Comparison of ENCODE assay signal across 8 cellular contexts in the genomic region with DNA sequence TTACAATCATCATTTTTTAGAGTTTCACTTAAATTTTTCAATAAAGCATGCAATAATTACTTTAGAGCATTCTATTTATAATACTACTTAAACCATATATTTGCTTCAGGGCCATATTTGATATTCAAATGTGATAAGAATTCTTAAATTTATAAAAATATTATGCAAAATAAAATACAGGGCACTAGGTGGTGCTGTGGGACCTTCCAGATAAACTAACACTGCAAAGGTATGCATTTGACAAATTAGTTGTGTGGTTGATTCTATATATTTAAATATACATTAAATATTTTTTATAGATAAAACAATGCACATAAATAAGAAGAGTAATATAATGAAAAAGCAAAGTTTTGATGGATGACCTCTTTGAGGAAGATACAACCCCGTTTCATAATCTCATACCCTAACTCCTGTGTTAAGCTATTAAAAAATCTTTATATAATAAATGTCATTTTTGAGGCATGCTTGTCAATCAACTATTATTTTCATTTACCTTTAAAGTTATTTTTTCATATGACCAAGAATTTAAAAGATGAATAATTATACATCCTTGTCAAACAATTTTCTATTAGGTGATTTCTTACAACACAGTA.
DNase-seq lines count a peak whose midpoint lies in the region; FAIRE-seq and TF ChIP-seq lines count a peak whose summit lies in the region.

No MANE protein-coding gene starts in this region.

- no peaks in the 10 kb centered on the region for H3K9me2 ChIP-seq in Loucy (replicated peaks; ENCODE audit: low read depth, low read length)

- H2AFZ ChIP-seq in Loucy (ENCODE audit: low read length) = no peak overlapping the region

- no peaks in the 10 kb centered on the region for H3K27me3 Mint-ChIP-seq in activated CD4-positive, alpha-beta memory T cell treated with anti-CD3 and anti-CD28 coated beads for 36 hours
- no peaks in the 10 kb centered on the region for H3K27me3 Mint-ChIP-seq in activated CD4-positive, alpha-beta memory T cell treated with anti-CD3 and anti-CD28 coated beads, Interleukin-2, amount 10 ng/mL, durations not matched to agents 7 days and 5 days

- H3K4me3 ChIP-seq in Loucy (ENCODE audit: low read length, poor library complexity, severe bottlenecking) (no peak overlapping the region), adipocyte (ENCODE audit: low read length) (no peak overlapping the region)

- peaks cover 8% of the 10 kb centered on the region for H4K20me1 ChIP-seq in Loucy (ENCODE audit: insufficient read depth, low read length, poor library complexity, severe bottlenecking)

- no peaks in the 10 kb centered on the region for H3F3A ChIP-seq in Loucy (ENCODE audit: low read depth)

- H3K27me3 ChIP-seq in Loucy (ENCODE audit: insufficient read depth, low read length, poor library complexity, severe bottlenecking) (no peaks in the 10 kb centered on the region), adipocyte (replicated peaks; ENCODE audit: control insufficient read depth, insufficient read depth, low read length) (no peaks in the 10 kb centered on the region)

- H3K36me3 Mint-ChIP-seq in activated CD4-positive, alpha-beta memory T cell treated with anti-CD3 and anti-CD28 coated beads for 36 hours = no peaks in the 10 kb centered on the region
- no peaks in the 10 kb centered on the region for H3K36me3 Mint-ChIP-seq in activated CD4-positive, alpha-beta memory T cell treated with anti-CD3 and anti-CD28 coated beads, Interleukin-2, amount 10 ng/mL, durations not matched to agents 7 days and 5 days (ENCODE audit: low read depth)

- H3K4me2 ChIP-seq in Loucy (ENCODE audit: low read depth, low read length, poor library complexity, severe bottlenecking) = no peak overlapping the region

- intact Hi-C loops in activated CD4-positive, alpha-beta memory T cell treated with anti-CD3 and anti-CD28 coated beads for 36 hours (cut with micrococcal nuclease) = loop anchor here (1.0 to 10.0 kb wide), 5 partner anchors 112 to 1250 kb away; a partner anchor contains a TSS

- CTCF ChIA-PET in activated CD4-positive, alpha-beta memory T cell treated with anti-CD3 and anti-CD28 coated beads for 36 hours (lab: Charles Lee) = interaction anchor here (0.6 to 6.2 kb wide), 8 partner anchors 14 to 1144 kb away, joined by 3 to 32 read pairs (median 4); no protein-coding TSS in a partner anchor
- CTCF ChIA-PET in activated CD4-positive, alpha-beta memory T cell treated with anti-CD3 and anti-CD28 coated beads, Interleukin-2, amount 10 ng/mL, durations not matched to agents 7 days and 5 days (lab: Charles Lee) = interaction anchor here (1.1 to 2.1 kb wide), 5 partner anchors 14 to 757 kb away, joined by 3 to 10 read pairs (median 4); no protein-coding TSS in a partner anchor

- no peaks in the 10 kb centered on the region for H3K36me3 ChIP-seq in Loucy (ENCODE audit: insufficient read depth, low read length)
- H3K36me3 ChIP-seq in adipocyte (ENCODE audit: control insufficient read depth, insufficient read depth, low read length, severe bottlenecking) = no peaks in the 10 kb centered on the region

- H3K9me3 ChIP-seq in Loucy (ENCODE audit: insufficient read depth, low read depth, low read length) (no peaks in the 10 kb centered on the region), adipocyte (ENCODE audit: control insufficient read depth, low read length) (no peaks in the 10 kb centered on the region)

- TF ChIP-seq CTCF in Loucy (conservative IDR thresholded peaks at IDR 0.05; ENCODE audit: low read length) = peak; percentile 52

- no peak overlapping the region for H3K27ac Mint-ChIP-seq in activated CD4-positive, alpha-beta memory T cell treated with anti-CD3 and anti-CD28 coated beads for 36 hours
- no peak overlapping the region for H3K27ac Mint-ChIP-seq in activated CD4-positive, alpha-beta memory T cell treated with anti-CD3 and anti-CD28 coated beads, Interleukin-2, amount 10 ng/mL, durations not matched to agents 7 days and 5 days

- POLR2A ChIA-PET in activated CD4-positive, alpha-beta memory T cell treated with anti-CD3 and anti-CD28 coated beads for 36 hours (lab: Charles Lee) = no interaction called here
- POLR2A ChIA-PET in activated CD4-positive, alpha-beta memory T cell treated with anti-CD3 and anti-CD28 coated beads, Interleukin-2, amount 10 ng/mL, durations not matched to agents 7 days and 5 days (lab: Charles Lee) = no interaction called here

- no peaks in the 10 kb centered on the region for H3K79me2 ChIP-seq in Loucy (ENCODE audit: insufficient read depth, low read length)

- H3K4me1 Mint-ChIP-seq in activated CD4-positive, alpha-beta memory T cell treated with anti-CD3 and anti-CD28 coated beads for 36 hours (ENCODE audit: low read depth) = peaks cover 3% of the 10 kb centered on the region
- H3K4me1 Mint-ChIP-seq in activated CD4-positive, alpha-beta memory T cell treated with anti-CD3 and anti-CD28 coated beads, Interleukin-2, amount 10 ng/mL, durations not matched to agents 7 days and 5 days = peaks cover 3% of the 10 kb centered on the region

- H3K9me3 Mint-ChIP-seq in activated CD4-positive, alpha-beta memory T cell treated with anti-CD3 and anti-CD28 coated beads for 36 hours = no peaks in the 10 kb centered on the region
- no peaks in the 10 kb centered on the region for H3K9me3 Mint-ChIP-seq in activated CD4-positive, alpha-beta memory T cell treated with anti-CD3 and anti-CD28 coated beads, Interleukin-2, amount 10 ng/mL, durations not matched to agents 7 days and 5 days

- H3K4me3 Mint-ChIP-seq in activated CD4-positive, alpha-beta memory T cell treated with anti-CD3 and anti-CD28 coated beads for 36 hours = no peak overlapping the region
- H3K4me3 Mint-ChIP-seq in activated CD4-positive, alpha-beta memory T cell treated with anti-CD3 and anti-CD28 coated beads, Interleukin-2, amount 10 ng/mL, durations not matched to agents 7 days and 5 days = no peak overlapping the region

- H3K9ac ChIP-seq in Loucy (ENCODE audit: low read depth, low read length, poor library complexity, severe bottlenecking) = no peak overlapping the region
- no peak overlapping the region for H3K9ac ChIP-seq in adipocyte (ENCODE audit: low read length)

- FAIRE-seq in islet of Langerhans (lab: Jason Lieb, UNC) (peak; percentile 76), urothelium cell line (lab: Jason Lieb, UNC) (no peak)

- H3K4me1 ChIP-seq in Loucy (ENCODE audit: insufficient read depth, low read length, poor library complexity, severe bottlenecking) = no peaks in the 10 kb centered on the region
- peaks cover 7% of the 10 kb centered on the region for H3K4me1 ChIP-seq in adipocyte (ENCODE audit: control insufficient read depth, insufficient read depth, low read length)

- peak; percentile 27 for DNase-seq in activated CD4-positive, alpha-beta memory T cell treated with anti-CD3 and anti-CD28 coated beads for 36 hours
- no peak for DNase-seq in activated CD4-positive, alpha-beta memory T cell treated with anti-CD3 and anti-CD28 coated beads, Interleukin-2, amount 10 ng/mL, durations not matched to agents 7 days and 5 days
- DNase-seq in adipocyte (ENCODE audit: low read depth) (peak; percentile 81), urothelium cell line (ENCODE audit: low spot score) (peak; percentile 8), SKM-1 treated with dmso at 0.1 percent for 144 hours (lab: John Stamatoyannopoulos, UW; ENCODE audit: unreplicated experiment) (no peak)
- DNase-seq in activated CD8-positive, alpha-beta memory T cell treated with anti-CD3 and anti-CD28 coated beads, Interleukin-2, amount 50 U/mL, for 48 hours = no peak

Comparison
In these comparisons a context has a peak if more than half of its experiments do, and no peak if none do; other contexts are left out.
1. DNase-seq: peak in activated CD4-positive, alpha-beta memory T cell treated with anti-CD3 and anti-CD28 coated beads for 36 hours (single experiment), adipocyte (single experiment) and urothelium cell line (single experiment); none in activated CD4-positive, alpha-beta memory T cell treated with anti-CD3 and anti-CD28 coated beads, Interleukin-2, amount 10 ng/mL, durations not matched to agents 7 days and 5 days (single experiment), SKM-1 treated with dmso at 0.1 percent for 144 hours (single experiment) and activated CD8-positive, alpha-beta memory T cell treated with anti-CD3 and anti-CD28 coated beads, Interleukin-2, amount 50 U/mL, for 48 hours (single experiment).